Comparison of ENCODE assay signal across 13 cellular contexts in genomic region chr1:7516341-7516740, GRCh38.
DNase-seq lines count a peak whose midpoint lies in the region; ATAC-seq and TF ChIP-seq lines count a peak whose summit lies in the region.
"Had no signal": no experiment of that assay in that cellular context is flagged by ENCODE, and none has a peak within 500 bp of the region (broad histone marks: within the 10 kb centered on the region; RNA-seq: fewer than 3 reads in every experiment).

No MANE protein-coding gene starts in this region.

- no peaks in the 10 kb centered on the region for H3K4me1 ChIP-seq in lower lobe of right lung
- H3K4me1 ChIP-seq: HAP-1 had no signal

- no peak overlapping the region for H3K4me3 Mint-ChIP-seq in T-helper 17 cell
- H3K4me3 Mint-ChIP-seq: effector memory CD8-positive, alpha-beta T cell had no signal

- no peak for ATAC-seq in lower lobe of right lung
- ATAC-seq in T-helper 17 cell: no peak
- ATAC-seq: effector memory CD8-positive, alpha-beta T cell had no signal

- H3K4me1 Mint-ChIP-seq in T-helper 17 cell: no peaks in the 10 kb centered on the region

- H3K9me3 ChIP-seq in lower lobe of right lung (no peaks in the 10 kb centered on the region), T-helper 17 cell (ENCODE audit: control insufficient read depth, low read length, poor library complexity, severe bottlenecking) (no peaks in the 10 kb centered on the region)
- H3K9me3 ChIP-seq: HAP-1, thoracic aorta had no signal

- peak; percentile 55 for DNase-seq in CD1c-positive myeloid dendritic cell (ENCODE audit: extremely low spot score)
- DNase-seq in HFF-Myc (ENCODE audit: extremely low read depth, low read depth): no peak
- DNase-seq in ecto neural progenitor cell (ENCODE audit: low spot score): peak; percentile 63
- peak; percentile 26 for DNase-seq in lower lobe of right lung
- DNase-seq in NCI-H1436 (lab: John Stamatoyannopoulos, UW): no peak
- no peak for DNase-seq in T-helper 17 cell
- DNase-seq in NCI-H1694 (lab: John Stamatoyannopoulos, UW): no peak
- DNase-seq: activated CD4-positive, CD25-positive, alpha-beta regulatory T cell treated with anti-CD3 and anti-CD28 coated beads, Interleukin-2, amount 50 U/mL, for 72 hours; activated T-cell treated with anti-CD3 and anti-CD28 coated beads, Interleukin-2, amount 50 U/mL, for 48 hours; effector memory CD8-positive, alpha-beta T cell; nucleus accumbens had no signal

- H3K36me3 ChIP-seq in lower lobe of right lung: no peaks in the 10 kb centered on the region
- H3K36me3 ChIP-seq: HAP-1, thoracic aorta had no signal

- intact Hi-C loops in lower lobe of right lung (cut with DNase I): no loop called here

- H3K27ac ChIP-seq in lower lobe of right lung: no peak overlapping the region
- H3K27ac ChIP-seq: thoracic aorta had no signal

- no peaks in the 10 kb centered on the region for H3K27me3 ChIP-seq in lower lobe of right lung (ENCODE audit: low read depth)

- H3K27me3 Mint-ChIP-seq in T-helper 17 cell: peaks cover 49% of the 10 kb centered on the region

- H3K4me3 ChIP-seq in HFF-Myc (replicated peaks; ENCODE audit: low read depth, low read length) (no peak overlapping the region), lower lobe of right lung (no peak overlapping the region)
- H3K4me3 ChIP-seq: HAP-1, thoracic aorta had no signal

- TF ChIP-seq CTCF in HFF-Myc (IDR thresholded peaks at IDR 0.05; ENCODE audit: low read depth, low read length, missing control alignments) (peak; percentile 3), lower lobe of right lung (IDR thresholded peaks at IDR 0.05) (no peak)

- H3K27ac Mint-ChIP-seq in T-helper 17 cell: no peak overlapping the region
- H3K27ac Mint-ChIP-seq: effector memory CD8-positive, alpha-beta T cell had no signal

- no peaks in the 10 kb centered on the region for H3K36me3 Mint-ChIP-seq in T-helper 17 cell (ENCODE audit: low read depth)

Comparison
In these comparisons a context has a peak if more than half of its experiments do, and no peak if none do; other contexts are left out.
1. DNase-seq: peak in CD1c-positive myeloid dendritic cell (single experiment), ecto neural progenitor cell (single experiment) and lower lobe of right lung (single experiment); none in HFF-Myc (single experiment), NCI-H1436 (single experiment), T-helper 17 cell (0 of 3) and NCI-H1694 (single experiment).